Comparison of ENCODE assay signal across 10 cellular contexts in the genomic region with DNA sequence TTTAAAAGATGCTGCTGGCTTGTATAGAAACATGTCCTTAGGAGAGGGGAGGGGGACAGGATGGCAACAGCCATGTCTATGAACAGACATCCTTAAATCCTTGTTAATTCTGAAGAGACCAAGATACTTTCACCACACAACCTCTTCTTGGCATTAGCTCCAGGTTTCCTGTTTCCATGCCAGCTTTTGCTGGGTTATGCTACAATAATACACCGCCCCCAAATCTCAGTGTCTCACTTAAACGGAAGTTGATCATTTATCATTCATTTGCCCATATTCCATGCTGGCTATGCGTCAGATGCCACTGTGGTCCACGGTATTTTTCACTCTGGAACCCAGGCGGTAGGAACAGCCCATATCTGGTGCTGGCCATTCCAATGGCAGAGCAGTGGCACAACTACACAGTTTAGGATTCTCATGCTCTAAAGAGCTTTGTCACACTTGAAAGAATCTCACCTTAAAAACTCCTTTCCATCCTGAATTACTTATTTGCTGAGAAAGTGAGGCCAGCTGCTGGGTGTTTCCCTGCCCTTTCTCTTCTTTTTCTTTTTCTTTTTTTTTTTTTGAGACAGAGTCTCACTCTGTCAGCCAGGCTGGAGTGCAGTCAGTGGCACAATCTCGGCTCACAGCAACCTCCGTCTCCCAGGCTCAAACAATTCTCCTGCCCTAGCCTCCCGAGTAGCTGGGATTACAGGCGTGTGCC. TPM values are rescaled to one million over a fixed set of nuclear protein-coding genes. Genes with fewer than 3 reads are reported as not detected.
DNase-seq lines count a peak whose midpoint lies in the region; ATAC-seq, FAIRE-seq and TF ChIP-seq lines count a peak whose summit lies in the region.
"Had no signal": no experiment of that assay in that cellular context is flagged by ENCODE, and none has a peak within 500 bp of the region (broad histone marks: within the 10 kb centered on the region; RNA-seq: fewer than 3 reads in every experiment).

No MANE protein-coding gene starts in this region.

- H3K9ac ChIP-seq in IMR-90 (ENCODE audit: low read depth, low read length) (no peak overlapping the region), K562 (ENCODE audit: insufficient read depth in 1 of 2, low read depth in 2 of 2, low read length in 2 of 2) (no peak overlapping the region), neuronal stem cell (ENCODE audit: low read depth, low read length, poor library complexity) (no peak overlapping the region)

- POLR2A ChIA-PET in IMR-90 (lab: Charles Lee; ENCODE audit: unreplicated experiment) (no interaction called here), K562 (lab: Yijun Ruan, JAX) (interaction anchor here (0.8 to 1.1 kb wide), 3 partner anchors 15 to 176 kb away, joined by 3 read pairs; no protein-coding TSS in a partner anchor), GM10248 (lab: Yijun Ruan, JAX) (interaction anchor here (0.7 to 1.4 kb wide), 2 partner anchors 9 to 20 kb away, joined by 3 read pairs; no protein-coding TSS in a partner anchor)

- H4K91ac ChIP-seq in IMR-90 (ENCODE audit: insufficient read depth, low read depth, low read length) = no peak overlapping the region
- no peak overlapping the region for H4K91ac ChIP-seq in neuronal stem cell (ENCODE audit: low read depth, low read length, poor library complexity)

- peak overlapping the region; percentile 95 for H3K27ac ChIP-seq in CD4-positive, CD25-positive, alpha-beta regulatory T cell (ENCODE audit: insufficient read depth, low read length, poor library complexity, severe bottlenecking)
- H3K27ac ChIP-seq in IMR-90 (ENCODE audit: insufficient read depth, low read length) = no peak overlapping the region
- no peak overlapping the region for H3K27ac ChIP-seq in K562 (ENCODE audit: extremely low read depth, low read depth, low read length)
- no peak overlapping the region for H3K27ac ChIP-seq in neuronal stem cell (replicated peaks; ENCODE audit: low read length)

- no peak overlapping the region for H3K56ac ChIP-seq in IMR-90 (ENCODE audit: extremely low read depth, insufficient read depth, low read length)

- no peaks in the 10 kb centered on the region for H3K27me3 ChIP-seq in CD4-positive, CD25-positive, alpha-beta regulatory T cell (ENCODE audit: control insufficient read depth, insufficient read depth, low read length)
- H3K27me3 ChIP-seq in IMR-90 (ENCODE audit: control insufficient read depth, insufficient read depth, low read length) = no peaks in the 10 kb centered on the region
- no peaks in the 10 kb centered on the region for H3K27me3 ChIP-seq in K562 (ENCODE audit: control insufficient read depth in 2 of 2, insufficient read depth in 2 of 2, low read length in 2 of 2)
- no peaks in the 10 kb centered on the region for H3K27me3 ChIP-seq in neuronal stem cell (ENCODE audit: control insufficient read depth in 3 of 3, insufficient read depth in 3 of 3, low read depth in 1 of 3, low read length in 3 of 3)
- H3K27me3 ChIP-seq: esophagus squamous epithelium had no signal

- peaks cover 9% of the 10 kb centered on the region for H3K79me2 ChIP-seq in K562 (ENCODE audit: control insufficient read depth, insufficient read depth, low read length)

- H3K4me1 ChIP-seq in CD4-positive, CD25-positive, alpha-beta regulatory T cell (ENCODE audit: control insufficient read depth, insufficient read depth, low read length, poor library complexity, severe bottlenecking) = peaks cover 42% of the 10 kb centered on the region
- peaks cover 10% of the 10 kb centered on the region for H3K4me1 ChIP-seq in IMR-90 (ENCODE audit: control insufficient read depth, insufficient read depth, low read length)
- peaks cover 19 to 31% of the 10 kb centered on the region in 2 experiments for H3K4me1 ChIP-seq in K562 (replicated peaks in 1 of 2; ENCODE audit: control insufficient read depth in 2 of 2, insufficient read depth in 2 of 2, low read length in 2 of 2)
- peaks cover 6 to 8% of the 10 kb centered on the region in 2 donors for H3K4me1 ChIP-seq in neuronal stem cell (ENCODE audit: control insufficient read depth in 2 of 2, insufficient read depth in 1 of 2, low read depth in 1 of 2, low read length in 2 of 2)

- H4K8ac ChIP-seq in IMR-90 (ENCODE audit: low read depth in 2 of 2, low read length in 2 of 2) (no peak overlapping the region), neuronal stem cell (ENCODE audit: low read depth, low read length) (no peak overlapping the region)

- 50% methylated on average over 2 of the region's 9 CpGs; no CpG with 5 or more reads in 1 of the 2 experiments for WGBS in IMR-90 (ENCODE audit: extremely low coverage in 2 of 2, insufficient read length in 1 of 2), 2 experiments
- WGBS in K562 (ENCODE audit: insufficient coverage, low coverage, missing lambda C conversion rate) = 76% methylated on average over 9 of the region's 9 CpGs
- WGBS in neuronal stem cell (ENCODE audit: extremely low coverage in 2 of 2, insufficient read length in 2 of 2, insufficient replicate concordance in 1 of 2), 2 donors = no CpG with 5 or more reads among the region's 9 CpGs

- no peak overlapping the region for H2AK9ac ChIP-seq in IMR-90 (replicated peaks; ENCODE audit: low read depth, low read length, poor library complexity)

- peaks cover 0 to 17% (median 5%) of the 10 kb centered on the region in 7 donors for H3K9me3 Mint-ChIP-seq in CD4-positive, CD25-positive, alpha-beta regulatory T cell
- peaks cover 0 to 3% (median 0%) of the 10 kb centered on the region in 7 donors for H3K9me3 Mint-ChIP-seq in naive B cell

- H3K79me1 ChIP-seq in IMR-90 (ENCODE audit: low read depth in 1 of 2, low read length in 2 of 2) (peaks cover 0 to 3% of the 10 kb centered on the region in 2 experiments; a peak in 1 of 4 replicates), neuronal stem cell (ENCODE audit: low read depth, low read length) (peaks cover 2% of the 10 kb centered on the region)

- no peak overlapping the region for H3K4me2 ChIP-seq in IMR-90 (ENCODE audit: low read depth, low read length)
- no peak overlapping the region for H3K4me2 ChIP-seq in K562 (ENCODE audit: insufficient read depth, low read length)
- H3K4me2 ChIP-seq in neuronal stem cell (ENCODE audit: insufficient read depth, low read length, poor library complexity, severe bottlenecking) = no peak overlapping the region

- H3K14ac ChIP-seq in IMR-90 (replicated peaks; ENCODE audit: low read depth, low read length) (no peak overlapping the region), neuronal stem cell (ENCODE audit: low read length) (no peak overlapping the region)

- dilution Hi-C loops in IMR-90 (cut with HindIII; ENCODE audit: low sequenced_read_pairs, unreplicated experiment) = no loop called here

- peak overlapping the region; percentile 10 for H3K4me3 ChIP-seq in CD4-positive, CD25-positive, alpha-beta regulatory T cell (ENCODE audit: low read depth, low read length)
- no peak overlapping the region for H3K4me3 ChIP-seq in IMR-90 (ENCODE audit: insufficient read depth, low read depth, low read length)
- no peak overlapping the region for H3K4me3 ChIP-seq in K562
- no peak overlapping the region for H3K4me3 ChIP-seq in neuronal stem cell (ENCODE audit: low read length in 2 of 2)
- H3K4me3 ChIP-seq: esophagus squamous epithelium had no signal

- H2BK20ac ChIP-seq in IMR-90 (ENCODE audit: low read depth, low read length) = no peak overlapping the region

- ATAC-seq in CD4-positive, CD25-positive, alpha-beta regulatory T cell (ENCODE audit: low read depth in 2 of 2) = no peak
- ATAC-seq in IMR-90 (ENCODE audit: low read depth) (no peak), K562 (no peak), naive B cell (ENCODE audit: low read depth in 2 of 2) (no peak)
- ATAC-seq: WTC11 had no signal

- intact Hi-C loops in IMR-90 (cut with micrococcal nuclease) = loop anchor here (1.0 kb wide), 1 partner anchor 37 kb away; no protein-coding TSS in a partner anchor
- intact Hi-C loops in K562 (cut with micrococcal nuclease) = no loop called here

- FAIRE-seq in K562 (lab: Jason Lieb, UNC) = no peak

- in situ Hi-C loops in IMR-90 (cut with MboI; ENCODE audit: low sequenced_read_pairs) = no loop called here
- in situ Hi-C loops in K562 (cut with MboI) = loop anchor here (10.0 kb wide), 1 partner anchor 185 kb away; no protein-coding TSS in a partner anchor

- H3K27me3 Mint-ChIP-seq in CD4-positive, CD25-positive, alpha-beta regulatory T cell = no peaks in the 10 kb centered on the region
- H3K27me3 Mint-ChIP-seq in naive B cell = peaks cover 0 to 3% (median 0%) of the 10 kb centered on the region in 3 donors

- H2AK5ac ChIP-seq in IMR-90 (ENCODE audit: low read depth, low read length) (no peak overlapping the region), neuronal stem cell (ENCODE audit: low read depth, low read length) (no peak overlapping the region)

- no peaks in the 10 kb centered on the region for H3K36me3 ChIP-seq in CD4-positive, CD25-positive, alpha-beta regulatory T cell (ENCODE audit: control insufficient read depth, insufficient read depth, low read length)
- no peaks in the 10 kb centered on the region for H3K36me3 ChIP-seq in IMR-90 (ENCODE audit: control insufficient read depth, insufficient read depth, low read length)
- no peaks in the 10 kb centered on the region for H3K36me3 ChIP-seq in K562 (ENCODE audit: control insufficient read depth, insufficient read depth, low read length)
- no peaks in the 10 kb centered on the region for H3K36me3 ChIP-seq in neuronal stem cell (replicated peaks in 1 of 2; ENCODE audit: control insufficient read depth in 2 of 2, insufficient read depth in 2 of 2, low read length in 2 of 2)
- H3K36me3 ChIP-seq: esophagus squamous epithelium had no signal

- H3K23ac ChIP-seq in IMR-90 (ENCODE audit: low read depth, low read length) (no peak overlapping the region), neuronal stem cell (ENCODE audit: low read depth, low read length, poor library complexity) (no peak overlapping the region)

- H2BK5ac ChIP-seq in IMR-90 (ENCODE audit: low read depth, low read length, poor library complexity, severe bottlenecking) = no peak overlapping the region
- no peak overlapping the region for H2BK5ac ChIP-seq in neuronal stem cell (ENCODE audit: low read length)

- H3K18ac ChIP-seq in IMR-90 (ENCODE audit: low read depth, low read length) = no peak overlapping the region
- H3K18ac ChIP-seq in neuronal stem cell (ENCODE audit: low read length) = no peak overlapping the region

- H3K9me1 ChIP-seq in IMR-90 (ENCODE audit: insufficient read depth, low read length) (no peaks in the 10 kb centered on the region), K562 (ENCODE audit: control insufficient read depth, insufficient read depth, low read length) (no peaks in the 10 kb centered on the region)

- H2BK15ac ChIP-seq in IMR-90 (ENCODE audit: low read depth, low read length) = no peak overlapping the region
- no peak overlapping the region for H2BK15ac ChIP-seq in neuronal stem cell (ENCODE audit: low read length)

- TF ChIP-seq CTCF in IMR-90 (conservative IDR thresholded peaks at IDR 0.05; ENCODE audit: low read depth, low read length) (no peak), K562 (IDR thresholded peaks at IDR 0.05 in 2 of 3, conservative IDR thresholded peaks at IDR 0.05 in 1 of 3; ENCODE audit: insufficient read depth in 2 of 3, low read depth in 1 of 3, low read length in 3 of 3) (no peak), GM10248 (IDR thresholded peaks at IDR 0.05; ENCODE audit: control extremely low read depth, extremely low read depth, low read depth, missing control alignments) (no peak)

- H3K4ac ChIP-seq in IMR-90 (ENCODE audit: low read depth, low read length) (no peak overlapping the region), neuronal stem cell (ENCODE audit: low read length) (no peak overlapping the region)

- TF ChIP-seq RAD21 in IMR-90 (IDR thresholded peaks at IDR 0.05; ENCODE audit: low read length) (no peak), K562 (CRISPR knock-in tag; conservative IDR thresholded peaks at IDR 0.05 in 1 of 2, IDR thresholded peaks at IDR 0.05 in 1 of 2) (no peak)

- peak overlapping the region; percentile 84 to 98 (median 95) for H3K4me3 Mint-ChIP-seq in CD4-positive, CD25-positive, alpha-beta regulatory T cell
- H3K4me3 Mint-ChIP-seq in naive B cell = peak overlapping the region; percentile 94 to 100 (median 96)
- H3K4me3 Mint-ChIP-seq: WTC11 had no signal

- H3K27ac Mint-ChIP-seq in CD4-positive, CD25-positive, alpha-beta regulatory T cell = peak overlapping the region; percentile 97 to 99 (median 98)
- peak overlapping the region; percentile 99 to 100 (median 100) for H3K27ac Mint-ChIP-seq in naive B cell
- H3K27ac Mint-ChIP-seq: WTC11 had no signal

- H2BK12ac ChIP-seq in neuronal stem cell (ENCODE audit: low read length) = no peak overlapping the region

- H4K20me1 ChIP-seq in IMR-90 (ENCODE audit: insufficient read depth, low read length) (no peaks in the 10 kb centered on the region), K562 (replicated peaks; ENCODE audit: control insufficient read depth, insufficient read depth, low read length) (no peaks in the 10 kb centered on the region)

- TF ChIP-seq EP300 in K562 (IDR thresholded peaks at IDR 0.05; ENCODE audit: low read length) = no peak

- peak overlapping the region; percentile 26 for H2AFZ ChIP-seq in IMR-90 (replicated peaks; ENCODE audit: low read length, poor library complexity)
- H2AFZ ChIP-seq in K562 (ENCODE audit: low read depth, low read length) = peak overlapping the region; percentile 58; the same call in 1 of the 2 replicates
- H2AFZ ChIP-seq in neuronal stem cell (ENCODE audit: low read length) = no peak overlapping the region

- no peak overlapping the region for H2BK120ac ChIP-seq in IMR-90 (ENCODE audit: low read depth, low read length)
- no peak overlapping the region for H2BK120ac ChIP-seq in neuronal stem cell (ENCODE audit: low read depth, low read length)

- TF ChIP-seq POLR2A in IMR-90 (IDR thresholded peaks at IDR 0.05; ENCODE audit: low read depth, low read length) = no peak
- no peak for TF ChIP-seq POLR2A in K562 (conservative IDR thresholded peaks at IDR 0.05)

- CTCF ChIA-PET in IMR-90 (lab: Yijun Ruan, JAX) = no interaction called here
- CTCF ChIA-PET in K562 (lab: Yijun Ruan, JAX; ENCODE audit: low intra/inter-chr PET ratio) = no interaction called here
- CTCF ChIA-PET in GM10248 (lab: Yijun Ruan, JAX) = interaction anchor here (1.1 to 16.3 kb wide), 8 partner anchors 9 to 185 kb away, joined by 3 to 132 read pairs (median 5); partner anchors contain the start of gene CEP43

- H3K9me3 ChIP-seq in CD4-positive, CD25-positive, alpha-beta regulatory T cell (ENCODE audit: control insufficient read depth in 2 of 2, low read length in 2 of 2) = no peaks in the 10 kb centered on the region
- H3K9me3 ChIP-seq in IMR-90 (ENCODE audit: control insufficient read depth, insufficient read depth, low read length) = peaks cover 3% of the 10 kb centered on the region; the same call in 1 of the 2 replicates
- H3K9me3 ChIP-seq in K562 (replicated peaks; ENCODE audit: control insufficient read depth, insufficient read depth, low read depth, low read length) = peaks cover 3% of the 10 kb centered on the region
- H3K9me3 ChIP-seq in neuronal stem cell (replicated peaks in 1 of 2; ENCODE audit: control insufficient read depth in 2 of 2, insufficient read depth in 1 of 2, low read depth in 1 of 2, low read length in 2 of 2) = no peaks in the 10 kb centered on the region
- H3K9me3 ChIP-seq: esophagus squamous epithelium had no signal

- H4K5ac ChIP-seq in IMR-90 (ENCODE audit: low read depth, low read length) = no peak overlapping the region

- DNase-seq in CD4-positive, CD25-positive, alpha-beta regulatory T cell = no peak
- DNase-seq in IMR-90 = no peak
- no peak for DNase-seq in K562 (ENCODE audit: extremely low read depth in 1 of 4, low spot score in 3 of 4)
- no peak for DNase-seq in naive B cell
- no peak for DNase-seq in neuronal stem cell (ENCODE audit: low spot score)
- DNase-seq in ureter (ENCODE audit: low spot score) = no peak
- no peak for DNase-seq in GM10248 (ENCODE audit: extremely low spot score)
- no peak for DNase-seq in AG20443 (ENCODE audit: low spot score)
- DNase-seq: esophagus squamous epithelium had no signal

- peaks cover 25 to 42% (median 34%) of the 10 kb centered on the region in 4 donors for H3K4me1 Mint-ChIP-seq in CD4-positive, CD25-positive, alpha-beta regulatory T cell
- H3K4me1 Mint-ChIP-seq in naive B cell = peaks cover 45 to 52% (median 50%) of the 10 kb centered on the region in 3 donors

- BruUV-seq in IMR-90 (replicated peaks; lab: Mats Ljungman, UMichigan) = no TSS peak
- BruUV-seq in K562 (replicated peaks; lab: Mats Ljungman, UMichigan) = no TSS peak

- H3K36me3 Mint-ChIP-seq in CD4-positive, CD25-positive, alpha-beta regulatory T cell = peaks cover 8% of the 10 kb centered on the region
- H3K36me3 Mint-ChIP-seq in naive B cell = peaks cover 0 to 5% of the 10 kb centered on the region in 2 donors

RNA-seq across cellular contexts. Expression of gene RNASET2, which starts 3.7 kb away (rescaled TPM):
- 213 TPM for total RNA-seq in CD4-positive, CD25-positive, alpha-beta regulatory T cell
- polyA plus RNA-seq in CD4-positive, CD25-positive, alpha-beta regulatory T cell = 100 to 1,000 TPM; 361 to 410 (median 381) TPM
- total RNA-seq in IMR-90 (2012; rRNA removed) (13.6 and 14.2 TPM in 2 replicates), K562 (2014; rRNA removed) (138 and 168 TPM in 2 replicates), K562 (2014; rRNA removed; fragmentation: Illumina TruSeq; extraction: Trizol) (66.4 and 66.9 TPM in 2 replicates), K562 (2015; rRNA removed; fragmentation: Illumina TruSeq; extraction: Trizol) (130 and 141 TPM in 2 replicates), K562 (2021) (99.2 and 105 TPM in 2 replicates), ureter (89.9 TPM)
- polyA plus RNA-seq in IMR-90 (2012; rRNA removed) (23.6 and 24.9 TPM in 2 replicates), K562 (2011; rRNA removed) (46.4 and 211 TPM in 2 replicates), K562 (2014; fragmentation: Illumina TruSeq; extraction: Trizol) (75.2 and 91.3 TPM in 2 replicates), K562 (2014; fragmentation: Nextera tagmentation; extraction: Ambion mirVana) (10 to 100 TPM in 1 of 2 experiments, 1 to 10 TPM in 1; 7.4 to 15.8 TPM), K562 (2014; rRNA removed) (108 and 124 TPM in 2 replicates), naive B cell (ENCODE audit: low read depth in 6 of 6) (100 to 1,000 TPM; 472 to 744 (median 534) TPM)
- polyA plus RNA-seq in IMR-90 (2012; cell fraction: cytosol; rRNA removed) = 40.7 and 68.7 TPM in 2 replicates
- 19.1 and 27.8 TPM in 2 replicates for polyA plus RNA-seq in IMR-90 (2012; cell fraction: nucleus; rRNA removed; ENCODE audit: low replicate concordance)
- 55.9 TPM in 2 replicates for total RNA-seq in K562 (2011; cell fraction: chromatin; rRNA removed; ENCODE audit: low replicate concordance)
- 54.7 and 61.6 TPM in 2 replicates for total RNA-seq in K562 (2011; cell fraction: nucleolus; rRNA removed)
- total RNA-seq in K562 (2011; cell fraction: nucleoplasm; rRNA removed) = 64.9 and 75.9 TPM in 2 replicates
- 45.3 and 139 TPM in 2 replicates for polyA plus RNA-seq in K562 (2011; cell fraction: cytosol; rRNA removed)
- polyA plus RNA-seq in K562 (2011; cell fraction: nucleus; rRNA removed) = 31.3 and 148 TPM in 2 replicates
- 137 and 140 TPM in 2 replicates for polyA plus RNA-seq in K562 (2012)
- polyA minus RNA-seq in K562 (2011; rRNA and poly(A)+ RNA removed) = 20.3 and 116 TPM in 2 replicates
- 14.3 and 84.4 TPM in 2 replicates for polyA minus RNA-seq in K562 (2011; cell fraction: cytosol; rRNA and poly(A)+ RNA removed)
- 9.3 and 51.3 TPM in 2 replicates for polyA minus RNA-seq in K562 (2011; cell fraction: nucleus; rRNA and poly(A)+ RNA removed)
- 24.1 TPM for polyA plus RNA-seq in neuronal stem cell (2013, experiment 1 of 2)
- polyA plus RNA-seq in neuronal stem cell (2013, experiment 2 of 2) = 25.1 TPM

RNA-seq across cellular contexts. Expression of gene CEP43, which starts 39.1 kb away (rescaled TPM):
- total RNA-seq in CD4-positive, CD25-positive, alpha-beta regulatory T cell = 32.5 TPM
- polyA plus RNA-seq in CD4-positive, CD25-positive, alpha-beta regulatory T cell = 1 to 10 TPM; 5.6 to 9.8 (median 7.4) TPM
- total RNA-seq in IMR-90 (2012; rRNA removed) (8.6 and 19.4 TPM in 2 replicates), K562 (2014; rRNA removed) (42.2 and 43.3 TPM in 2 replicates), K562 (2014; rRNA removed; fragmentation: Illumina TruSeq; extraction: Trizol) (53.8 and 57.2 TPM in 2 replicates), K562 (2015; rRNA removed; fragmentation: Illumina TruSeq; extraction: Trizol) (47.8 and 53.8 TPM in 2 replicates), K562 (2021) (31.4 and 36.5 TPM in 2 replicates), ureter (22.0 TPM)
- polyA plus RNA-seq in IMR-90 (2012; rRNA removed) (8.5 and 10.7 TPM in 2 replicates), K562 (2011; rRNA removed) (47.4 and 55.7 TPM in 2 replicates), K562 (2014; fragmentation: Illumina TruSeq; extraction: Trizol) (41.0 and 52.1 TPM in 2 replicates), K562 (2014; fragmentation: Nextera tagmentation; extraction: Ambion mirVana) (10 to 100 TPM; 15.2 to 19.3 TPM), K562 (2014; rRNA removed) (47.4 and 52.7 TPM in 2 replicates), naive B cell (ENCODE audit: low read depth in 6 of 6) (10 to 100 TPM in 1 of 6 donors, 1 to 10 TPM in 5; 6.6 to 12.0 (median 7.2) TPM)
- polyA plus RNA-seq in IMR-90 (2012; cell fraction: cytosol; rRNA removed) = 1.1 and 2.3 TPM in 2 replicates
- polyA plus RNA-seq in IMR-90 (2012; cell fraction: nucleus; rRNA removed; ENCODE audit: low replicate concordance) = 3.3 and 16.3 TPM in 2 replicates
- 34.2 and 114 TPM in 2 replicates for total RNA-seq in K562 (2011; cell fraction: chromatin; rRNA removed; ENCODE audit: low replicate concordance)
- 16.7 and 17.3 TPM in 2 replicates for total RNA-seq in K562 (2011; cell fraction: nucleolus; rRNA removed)
- 37.0 and 57.8 TPM in 2 replicates for total RNA-seq in K562 (2011; cell fraction: nucleoplasm; rRNA removed)
- 8.0 and 16.6 TPM in 2 replicates for polyA plus RNA-seq in K562 (2011; cell fraction: cytosol; rRNA removed)
- 45.3 and 63.2 TPM in 2 replicates for polyA plus RNA-seq in K562 (2011; cell fraction: nucleus; rRNA removed)
- polyA plus RNA-seq in K562 (2012) = 20.9 and 24.4 TPM in 2 replicates
- 58.5 and 58.8 TPM in 2 replicates for polyA minus RNA-seq in K562 (2011; rRNA and poly(A)+ RNA removed)
- 13.8 and 20.2 TPM in 2 replicates for polyA minus RNA-seq in K562 (2011; cell fraction: cytosol; rRNA and poly(A)+ RNA removed)
- 23.6 and 45.0 TPM in 2 replicates for polyA minus RNA-seq in K562 (2011; cell fraction: nucleus; rRNA and poly(A)+ RNA removed)
- polyA plus RNA-seq in neuronal stem cell (2013, experiment 1 of 2) = 22.8 TPM
- 23.1 TPM for polyA plus RNA-seq in neuronal stem cell (2013, experiment 2 of 2)
